Comparison of ENCODE assay signal across 1 cellular context in the genomic region with DNA sequence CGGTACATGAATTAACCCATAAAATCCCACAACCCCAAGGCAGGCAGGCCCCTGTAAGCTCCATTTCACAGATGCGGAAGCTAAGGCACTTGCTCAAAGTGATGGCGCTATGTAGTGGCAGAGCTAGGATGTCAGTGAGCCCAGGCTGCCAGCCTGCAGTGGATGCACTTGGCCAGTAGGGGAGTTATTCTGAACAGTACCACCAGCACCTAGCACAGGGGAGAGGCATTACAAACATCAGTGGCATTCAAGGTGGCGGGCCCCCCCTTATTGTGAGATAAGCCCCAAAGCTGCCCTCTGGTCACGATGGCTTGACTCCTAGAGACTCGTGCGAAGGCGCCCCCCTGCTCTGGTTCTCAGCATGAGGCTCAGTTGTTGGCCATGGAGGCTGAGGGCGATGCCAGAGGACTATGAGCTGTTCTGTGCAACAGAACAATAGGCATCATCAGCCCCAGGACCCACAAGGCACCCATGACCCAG.
TF ChIP-seq lines count a peak whose summit lies in the region.

No MANE protein-coding gene starts in this region.

TF ChIP-seq in K562, 482 proteins besides CTCF, POLR2A, EP300 and RAD21 (continued from another document):
- TF ChIP-seq, protein P1, sequence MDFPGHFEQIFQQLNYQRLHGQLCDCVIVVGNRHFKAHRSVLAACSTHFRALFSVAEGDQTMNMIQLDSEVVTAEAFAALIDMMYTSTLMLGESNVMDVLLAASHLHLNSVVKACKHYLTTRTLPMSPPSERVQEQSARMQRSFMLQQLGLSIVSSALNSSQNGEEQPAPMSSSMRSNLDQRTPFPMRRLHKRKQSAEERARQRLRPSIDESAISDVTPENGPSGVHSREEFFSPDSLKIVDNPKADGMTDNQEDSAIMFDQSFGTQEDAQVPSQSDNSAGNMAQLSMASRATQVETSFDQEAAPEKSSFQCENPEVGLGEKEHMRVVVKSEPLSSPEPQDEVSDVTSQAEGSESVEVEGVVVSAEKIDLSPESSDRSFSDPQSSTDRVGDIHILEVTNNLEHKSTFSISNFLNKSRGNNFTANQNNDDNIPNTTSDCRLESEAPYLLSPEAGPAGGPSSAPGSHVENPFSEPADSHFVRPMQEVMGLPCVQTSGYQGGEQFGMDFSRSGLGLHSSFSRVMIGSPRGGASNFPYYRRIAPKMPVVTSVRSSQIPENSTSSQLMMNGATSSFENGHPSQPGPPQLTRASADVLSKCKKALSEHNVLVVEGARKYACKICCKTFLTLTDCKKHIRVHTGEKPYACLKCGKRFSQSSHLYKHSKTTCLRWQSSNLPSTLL (IDR thresholded peaks at IDR 0.05): no peak
- TF ChIP-seq POLR3G (IDR thresholded peaks at IDR 0.05; ENCODE audit: extremely low read depth, insufficient read length, insufficient replicate concordance): no peak
- TF ChIP-seq, protein P2, sequence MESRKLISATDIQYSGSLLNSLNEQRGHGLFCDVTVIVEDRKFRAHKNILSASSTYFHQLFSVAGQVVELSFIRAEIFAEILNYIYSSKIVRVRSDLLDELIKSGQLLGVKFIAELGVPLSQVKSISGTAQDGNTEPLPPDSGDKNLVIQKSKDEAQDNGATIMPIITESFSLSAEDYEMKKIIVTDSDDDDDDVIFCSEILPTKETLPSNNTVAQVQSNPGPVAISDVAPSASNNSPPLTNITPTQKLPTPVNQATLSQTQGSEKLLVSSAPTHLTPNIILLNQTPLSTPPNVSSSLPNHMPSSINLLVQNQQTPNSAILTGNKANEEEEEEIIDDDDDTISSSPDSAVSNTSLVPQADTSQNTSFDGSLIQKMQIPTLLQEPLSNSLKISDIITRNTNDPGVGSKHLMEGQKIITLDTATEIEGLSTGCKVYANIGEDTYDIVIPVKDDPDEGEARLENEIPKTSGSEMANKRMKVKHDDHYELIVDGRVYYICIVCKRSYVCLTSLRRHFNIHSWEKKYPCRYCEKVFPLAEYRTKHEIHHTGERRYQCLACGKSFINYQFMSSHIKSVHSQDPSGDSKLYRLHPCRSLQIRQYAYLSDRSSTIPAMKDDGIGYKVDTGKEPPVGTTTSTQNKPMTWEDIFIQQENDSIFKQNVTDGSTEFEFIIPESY (CRISPR knock-in tag; IDR thresholded peaks at IDR 0.05): peak; percentile 54; the same call in 1 of the 2 replicates
- TF ChIP-seq, protein P3, sequence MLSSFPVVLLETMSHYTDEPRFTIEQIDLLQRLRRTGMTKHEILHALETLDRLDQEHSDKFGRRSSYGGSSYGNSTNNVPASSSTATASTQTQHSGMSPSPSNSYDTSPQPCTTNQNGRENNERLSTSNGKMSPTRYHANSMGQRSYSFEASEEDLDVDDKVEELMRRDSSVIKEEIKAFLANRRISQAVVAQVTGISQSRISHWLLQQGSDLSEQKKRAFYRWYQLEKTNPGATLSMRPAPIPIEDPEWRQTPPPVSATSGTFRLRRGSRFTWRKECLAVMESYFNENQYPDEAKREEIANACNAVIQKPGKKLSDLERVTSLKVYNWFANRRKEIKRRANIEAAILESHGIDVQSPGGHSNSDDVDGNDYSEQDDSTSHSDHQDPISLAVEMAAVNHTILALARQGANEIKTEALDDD (IDR thresholded peaks at IDR 0.05): no peak
- no peak for TF ChIP-seq NFRKB (IDR thresholded peaks at IDR 0.05; ENCODE audit: low read depth)
TF ChIP-seq in K562: peak in this region for 1.
